8 cellular contexts compared by ENCODE assay signal in genomic region chr10:101602767-101603398, GRCh38. TPM values are rescaled to one million over a fixed set of nuclear protein-coding genes. Genes with fewer than 3 reads are reported as not detected.
A peak's percentile ranks its signal among the peaks of the same experiment; 100 is the strongest.
DNase-seq lines count a peak whose midpoint lies in the region; ATAC-seq, FAIRE-seq and TF ChIP-seq lines count a peak whose summit lies in the region.

No MANE protein-coding gene starts in this region.

- peak; percentile 98 for TF ChIP-seq CTCF in osteoblast (IDR thresholded peaks at IDR 0.05; ENCODE audit: extremely low read depth, low read depth, low read length)

- peaks cover 27% of the 10 kb centered on the region for H3K36me3 ChIP-seq in osteoblast (ENCODE audit: insufficient read depth, low read length)

- peak; percentile 47 for ATAC-seq in GM18502 (IDR thresholded peaks at IDR 0.05; ENCODE audit: poor library complexity, unreplicated experiment)

- no peak overlapping the region for H3K4me3 ChIP-seq in osteoblast (ENCODE audit: insufficient read depth, low read length)

- H3K79me2 ChIP-seq in osteoblast (ENCODE audit: insufficient read depth, low read length), result no peaks in the 10 kb centered on the region

- DNase-seq in ACHN (peak; percentile 80), LHCN-M2 (ENCODE audit: low read depth) (peak; percentile 80), SIG-M5 (lab: John Stamatoyannopoulos, UW) (peak; percentile 6), foreskin melanocyte (peak; percentile 77), osteoblast (ENCODE audit: insufficient read length, low spot score, missing footprints) (peak; percentile 91), urothelium cell line (ENCODE audit: low spot score) (peak; percentile 82)
- peak; percentile 16 for DNase-seq in activated gamma-delta T cell treated with anti-CD3 and anti-CD28 coated beads, Interleukin-2, amount 50 U/mL, for 16 hours (ENCODE audit: low read depth)

- no peaks in the 10 kb centered on the region for H3K27me3 ChIP-seq in osteoblast (ENCODE audit: insufficient read depth, low read length)

- H4K20me1 ChIP-seq in osteoblast (ENCODE audit: insufficient read depth, low read length), result peaks cover 10% of the 10 kb centered on the region

- H3K4me2 ChIP-seq in osteoblast (ENCODE audit: insufficient read depth, low read length), result no peak overlapping the region

- no peaks in the 10 kb centered on the region for H3K4me1 ChIP-seq in osteoblast (ENCODE audit: insufficient read depth, low read length)

- H2AFZ ChIP-seq in osteoblast (ENCODE audit: low read length), result no peak overlapping the region

- in situ Hi-C loops in ACHN (cut with HindIII; ENCODE audit: low pct_ligation_motif_present, low pct_unique_long_range_greater_than_20kb, low sequenced_read_pairs), result no loop called here

- no peaks in the 10 kb centered on the region for H3K9me3 ChIP-seq in osteoblast (ENCODE audit: low read depth, low read length)

- FAIRE-seq in urothelium cell line (lab: Jason Lieb, UNC), result peak; percentile 30

- H3K27ac ChIP-seq in osteoblast (ENCODE audit: low read depth, low read length), result no peak overlapping the region

RNA-seq across cellular contexts. Expression of gene DPCD, which starts 14.8 kb away (rescaled TPM):
- total RNA-seq in LHCN-M2 (2014; rRNA removed), result 50.7 and 71.6 TPM in 2 replicates
- 55.7 TPM for polyA plus RNA-seq in LHCN-M2 (2012)
- 28.9 and 36.2 TPM in 2 replicates for total RNA-seq in osteoblast

RNA-seq across cellular contexts. Expression of gene POLL, which starts 14.8 kb away (rescaled TPM):
- total RNA-seq in LHCN-M2 (2014; rRNA removed) (9.4 and 10.2 TPM in 2 replicates), osteoblast (17.1 and 18.5 TPM in 2 replicates)
- polyA plus RNA-seq in LHCN-M2 (2012), result 12.7 TPM

Comparison
In these comparisons a context has a peak if more than half of its experiments do, and no peak if none do; other contexts are left out.
1. DNase-seq: peak in every context shown above with its lines; median percentile 91 in osteoblast; 82 in urothelium cell line; 80 in ACHN; 80 in LHCN-M2; 77 in foreskin melanocyte; 16 in activated gamma-delta T cell treated with anti-CD3 and anti-CD28 coated beads, Interleukin-2, amount 50 U/mL, for 16 hours; 6 in SIG-M5.